Comparison of ENCODE assay signal across 1 cellular context in genomic region chr6:57315851-57316250, GRCh38.
TF ChIP-seq lines count a peak whose summit lies in the region.

No MANE protein-coding gene starts in this region.

TF ChIP-seq in HepG2, 621 proteins besides CTCF, POLR2A, EP300 and RAD21:
- TF ChIP-seq NR2F1 (CRISPR knock-in tag; IDR thresholded peaks at IDR 0.05) (no peak), ARID3A (IDR thresholded peaks at IDR 0.05; ENCODE audit: low read depth, low read length) (peak; percentile 1; the same call in 1 of the 2 replicates), NR0B2 (CRISPR knock-in tag; IDR thresholded peaks at IDR 0.05) (no peak)
